Comparison of ENCODE assay signal across 1 cellular context in genomic region chr7:22193361-22194016, GRCh38.
A peak's percentile ranks its signal among the peaks of the same experiment; 100 is the strongest.
TF ChIP-seq lines count a peak whose summit lies in the region.

No MANE protein-coding gene starts in this region.

TF ChIP-seq in WTC11, 78 proteins besides CTCF, POLR2A, EP300 and RAD21 (continued from another document and continues in another):
- TF ChIP-seq KAT7 (CRISPR knock-in tag; IDR thresholded peaks at IDR 0.05; ENCODE audit: borderline replicate concordance): 0 out of 2 replicates have a peak, but pooled peaks have one; percentile 49
- no peak for TF ChIP-seq MYBL2 (CRISPR knock-in tag; IDR thresholded peaks at IDR 0.05)
- TF ChIP-seq ZNF396 (CRISPR knock-in tag; IDR thresholded peaks at IDR 0.05; ENCODE audit: borderline replicate concordance): no peak
- TF ChIP-seq ATF6 (CRISPR knock-in tag; IDR thresholded peaks at IDR 0.05): no peak
- TF ChIP-seq, protein P1, sequence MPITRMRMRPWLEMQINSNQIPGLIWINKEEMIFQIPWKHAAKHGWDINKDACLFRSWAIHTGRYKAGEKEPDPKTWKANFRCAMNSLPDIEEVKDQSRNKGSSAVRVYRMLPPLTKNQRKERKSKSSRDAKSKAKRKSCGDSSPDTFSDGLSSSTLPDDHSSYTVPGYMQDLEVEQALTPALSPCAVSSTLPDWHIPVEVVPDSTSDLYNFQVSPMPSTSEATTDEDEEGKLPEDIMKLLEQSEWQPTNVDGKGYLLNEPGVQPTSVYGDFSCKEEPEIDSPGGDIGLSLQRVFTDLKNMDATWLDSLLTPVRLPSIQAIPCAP (CRISPR knock-in tag; IDR thresholded peaks at IDR 0.05): no peak
- peak; percentile 72; the same call in 1 of the 2 replicates for TF ChIP-seq FOXK1 (CRISPR knock-in tag; IDR thresholded peaks at IDR 0.05)
- TF ChIP-seq, protein P2, sequence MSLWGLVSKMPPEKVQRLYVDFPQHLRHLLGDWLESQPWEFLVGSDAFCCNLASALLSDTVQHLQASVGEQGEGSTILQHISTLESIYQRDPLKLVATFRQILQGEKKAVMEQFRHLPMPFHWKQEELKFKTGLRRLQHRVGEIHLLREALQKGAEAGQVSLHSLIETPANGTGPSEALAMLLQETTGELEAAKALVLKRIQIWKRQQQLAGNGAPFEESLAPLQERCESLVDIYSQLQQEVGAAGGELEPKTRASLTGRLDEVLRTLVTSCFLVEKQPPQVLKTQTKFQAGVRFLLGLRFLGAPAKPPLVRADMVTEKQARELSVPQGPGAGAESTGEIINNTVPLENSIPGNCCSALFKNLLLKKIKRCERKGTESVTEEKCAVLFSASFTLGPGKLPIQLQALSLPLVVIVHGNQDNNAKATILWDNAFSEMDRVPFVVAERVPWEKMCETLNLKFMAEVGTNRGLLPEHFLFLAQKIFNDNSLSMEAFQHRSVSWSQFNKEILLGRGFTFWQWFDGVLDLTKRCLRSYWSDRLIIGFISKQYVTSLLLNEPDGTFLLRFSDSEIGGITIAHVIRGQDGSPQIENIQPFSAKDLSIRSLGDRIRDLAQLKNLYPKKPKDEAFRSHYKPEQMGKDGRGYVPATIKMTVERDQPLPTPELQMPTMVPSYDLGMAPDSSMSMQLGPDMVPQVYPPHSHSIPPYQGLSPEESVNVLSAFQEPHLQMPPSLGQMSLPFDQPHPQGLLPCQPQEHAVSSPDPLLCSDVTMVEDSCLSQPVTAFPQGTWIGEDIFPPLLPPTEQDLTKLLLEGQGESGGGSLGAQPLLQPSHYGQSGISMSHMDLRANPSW (CRISPR knock-in tag; conservative IDR thresholded peaks at IDR 0.05; ENCODE audit: low read depth): no peak
- TF ChIP-seq TEAD4 (CRISPR knock-in tag; IDR thresholded peaks at IDR 0.05): no peak
- TF ChIP-seq, protein P3, sequence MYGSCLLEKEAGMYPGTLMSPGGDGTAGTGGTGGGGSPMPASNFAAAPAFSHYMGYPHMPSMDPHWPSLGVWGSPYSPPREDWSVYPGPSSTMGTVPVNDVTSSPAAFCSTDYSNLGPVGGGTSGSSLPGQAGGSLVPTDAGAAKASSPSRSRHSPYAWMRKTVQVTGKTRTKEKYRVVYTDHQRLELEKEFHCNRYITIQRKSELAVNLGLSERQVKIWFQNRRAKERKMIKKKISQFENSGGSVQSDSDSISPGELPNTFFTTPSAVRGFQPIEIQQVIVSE (CRISPR knock-in tag; IDR thresholded peaks at IDR 0.05; ENCODE audit: borderline replicate concordance): no peak
- no peak for TF ChIP-seq ATF3 (CRISPR knock-in tag; conservative IDR thresholded peaks at IDR 0.05)
- no peak for TF ChIP-seq CREM (CRISPR knock-in tag; IDR thresholded peaks at IDR 0.05)
- TF ChIP-seq FOXP4 (CRISPR knock-in tag; IDR thresholded peaks at IDR 0.05): no peak; the same call in 1 of the 2 replicates
- 0 out of 2 replicates have a peak, but pooled peaks have one; percentile 15 for TF ChIP-seq SP1 (CRISPR knock-in tag; conservative IDR thresholded peaks at IDR 0.05)
- no peak for TF ChIP-seq SOX15 (CRISPR knock-in tag; IDR thresholded peaks at IDR 0.05)
- TF ChIP-seq CREB1 (CRISPR knock-in tag; IDR thresholded peaks at IDR 0.05): no peak
- TF ChIP-seq NFYB (CRISPR knock-in tag; conservative IDR thresholded peaks at IDR 0.05; ENCODE audit: low read depth): no peak
- TF ChIP-seq, protein P4, sequence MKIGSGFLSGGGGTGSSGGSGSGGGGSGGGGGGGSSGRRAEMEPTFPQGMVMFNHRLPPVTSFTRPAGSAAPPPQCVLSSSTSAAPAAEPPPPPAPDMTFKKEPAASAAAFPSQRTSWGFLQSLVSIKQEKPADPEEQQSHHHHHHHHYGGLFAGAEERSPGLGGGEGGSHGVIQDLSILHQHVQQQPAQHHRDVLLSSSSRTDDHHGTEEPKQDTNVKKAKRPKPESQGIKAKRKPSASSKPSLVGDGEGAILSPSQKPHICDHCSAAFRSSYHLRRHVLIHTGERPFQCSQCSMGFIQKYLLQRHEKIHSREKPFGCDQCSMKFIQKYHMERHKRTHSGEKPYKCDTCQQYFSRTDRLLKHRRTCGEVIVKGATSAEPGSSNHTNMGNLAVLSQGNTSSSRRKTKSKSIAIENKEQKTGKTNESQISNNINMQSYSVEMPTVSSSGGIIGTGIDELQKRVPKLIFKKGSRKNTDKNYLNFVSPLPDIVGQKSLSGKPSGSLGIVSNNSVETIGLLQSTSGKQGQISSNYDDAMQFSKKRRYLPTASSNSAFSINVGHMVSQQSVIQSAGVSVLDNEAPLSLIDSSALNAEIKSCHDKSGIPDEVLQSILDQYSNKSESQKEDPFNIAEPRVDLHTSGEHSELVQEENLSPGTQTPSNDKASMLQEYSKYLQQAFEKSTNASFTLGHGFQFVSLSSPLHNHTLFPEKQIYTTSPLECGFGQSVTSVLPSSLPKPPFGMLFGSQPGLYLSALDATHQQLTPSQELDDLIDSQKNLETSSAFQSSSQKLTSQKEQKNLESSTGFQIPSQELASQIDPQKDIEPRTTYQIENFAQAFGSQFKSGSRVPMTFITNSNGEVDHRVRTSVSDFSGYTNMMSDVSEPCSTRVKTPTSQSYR (CRISPR knock-in tag; IDR thresholded peaks at IDR 0.05): peak; percentile 75; the same call in 1 of the 2 replicates
- no peak for TF ChIP-seq ZNF232 (CRISPR knock-in tag; IDR thresholded peaks at IDR 0.05)
- no peak for TF ChIP-seq ERG (CRISPR knock-in tag; IDR thresholded peaks at IDR 0.05)
- TF ChIP-seq EMX1 (CRISPR knock-in tag; IDR thresholded peaks at IDR 0.05): no peak
- TF ChIP-seq, protein P5, sequence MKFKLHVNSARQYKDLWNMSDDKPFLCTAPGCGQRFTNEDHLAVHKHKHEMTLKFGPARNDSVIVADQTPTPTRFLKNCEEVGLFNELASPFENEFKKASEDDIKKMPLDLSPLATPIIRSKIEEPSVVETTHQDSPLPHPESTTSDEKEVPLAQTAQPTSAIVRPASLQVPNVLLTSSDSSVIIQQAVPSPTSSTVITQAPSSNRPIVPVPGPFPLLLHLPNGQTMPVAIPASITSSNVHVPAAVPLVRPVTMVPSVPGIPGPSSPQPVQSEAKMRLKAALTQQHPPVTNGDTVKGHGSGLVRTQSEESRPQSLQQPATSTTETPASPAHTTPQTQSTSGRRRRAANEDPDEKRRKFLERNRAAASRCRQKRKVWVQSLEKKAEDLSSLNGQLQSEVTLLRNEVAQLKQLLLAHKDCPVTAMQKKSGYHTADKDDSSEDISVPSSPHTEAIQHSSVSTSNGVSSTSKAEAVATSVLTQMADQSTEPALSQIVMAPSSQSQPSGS (CRISPR knock-in tag; IDR thresholded peaks at IDR 0.05; ENCODE audit: borderline replicate concordance, low read depth): no peak
- TF ChIP-seq ZNF263 (CRISPR knock-in tag; IDR thresholded peaks at IDR 0.05; ENCODE audit: low read depth): no peak
- no peak for TF ChIP-seq SMAD3 (CRISPR knock-in tag; IDR thresholded peaks at IDR 0.05; ENCODE audit: borderline replicate concordance)
- TF ChIP-seq ESRRA (CRISPR knock-in tag; IDR thresholded peaks at IDR 0.05; ENCODE audit: borderline replicate concordance): no peak
- no peak for TF ChIP-seq MXD4 (CRISPR knock-in tag; IDR thresholded peaks at IDR 0.05; ENCODE audit: borderline replicate concordance)
- TF ChIP-seq ETV6 (CRISPR knock-in tag; IDR thresholded peaks at IDR 0.05): 0 out of 2 replicates have a peak, but pooled peaks have one; percentile 84
- no peak for TF ChIP-seq NR2C2 (CRISPR knock-in tag; IDR thresholded peaks at IDR 0.05)
- no peak for TF ChIP-seq RELA (CRISPR knock-in tag; IDR thresholded peaks at IDR 0.05; ENCODE audit: borderline replicate concordance)
- no peak for TF ChIP-seq NFE2L1 (CRISPR knock-in tag; IDR thresholded peaks at IDR 0.05)
- TF ChIP-seq FOXJ3 (CRISPR knock-in tag; IDR thresholded peaks at IDR 0.05; ENCODE audit: borderline replicate concordance): no peak
- 0 out of 2 replicates have a peak, but pooled peaks have one; percentile 41 for TF ChIP-seq ZBTB21 (CRISPR knock-in tag; IDR thresholded peaks at IDR 0.05; ENCODE audit: borderline replicate concordance)
- no peak for TF ChIP-seq PRDM15 (CRISPR knock-in tag; IDR thresholded peaks at IDR 0.05)
- no peak for TF ChIP-seq CBFB (CRISPR knock-in tag; IDR thresholded peaks at IDR 0.05; ENCODE audit: low read depth)
- TF ChIP-seq, protein P6, sequence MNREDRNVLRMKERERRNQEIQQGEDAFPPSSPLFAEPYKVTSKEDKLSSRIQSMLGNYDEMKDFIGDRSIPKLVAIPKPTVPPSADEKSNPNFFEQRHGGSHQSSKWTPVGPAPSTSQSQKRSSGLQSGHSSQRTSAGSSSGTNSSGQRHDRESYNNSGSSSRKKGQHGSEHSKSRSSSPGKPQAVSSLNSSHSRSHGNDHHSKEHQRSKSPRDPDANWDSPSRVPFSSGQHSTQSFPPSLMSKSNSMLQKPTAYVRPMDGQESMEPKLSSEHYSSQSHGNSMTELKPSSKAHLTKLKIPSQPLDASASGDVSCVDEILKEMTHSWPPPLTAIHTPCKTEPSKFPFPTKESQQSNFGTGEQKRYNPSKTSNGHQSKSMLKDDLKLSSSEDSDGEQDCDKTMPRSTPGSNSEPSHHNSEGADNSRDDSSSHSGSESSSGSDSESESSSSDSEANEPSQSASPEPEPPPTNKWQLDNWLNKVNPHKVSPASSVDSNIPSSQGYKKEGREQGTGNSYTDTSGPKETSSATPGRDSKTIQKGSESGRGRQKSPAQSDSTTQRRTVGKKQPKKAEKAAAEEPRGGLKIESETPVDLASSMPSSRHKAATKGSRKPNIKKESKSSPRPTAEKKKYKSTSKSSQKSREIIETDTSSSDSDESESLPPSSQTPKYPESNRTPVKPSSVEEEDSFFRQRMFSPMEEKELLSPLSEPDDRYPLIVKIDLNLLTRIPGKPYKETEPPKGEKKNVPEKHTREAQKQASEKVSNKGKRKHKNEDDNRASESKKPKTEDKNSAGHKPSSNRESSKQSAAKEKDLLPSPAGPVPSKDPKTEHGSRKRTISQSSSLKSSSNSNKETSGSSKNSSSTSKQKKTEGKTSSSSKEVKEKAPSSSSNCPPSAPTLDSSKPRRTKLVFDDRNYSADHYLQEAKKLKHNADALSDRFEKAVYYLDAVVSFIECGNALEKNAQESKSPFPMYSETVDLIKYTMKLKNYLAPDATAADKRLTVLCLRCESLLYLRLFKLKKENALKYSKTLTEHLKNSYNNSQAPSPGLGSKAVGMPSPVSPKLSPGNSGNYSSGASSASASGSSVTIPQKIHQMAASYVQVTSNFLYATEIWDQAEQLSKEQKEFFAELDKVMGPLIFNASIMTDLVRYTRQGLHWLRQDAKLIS (CRISPR knock-in tag; IDR thresholded peaks at IDR 0.05; ENCODE audit: borderline replicate concordance): no peak
- no peak for TF ChIP-seq GRHL2 (CRISPR knock-in tag; IDR thresholded peaks at IDR 0.05; ENCODE audit: insufficient replicate concordance, severe bottlenecking)
- TF ChIP-seq TEAD1 (CRISPR knock-in tag; IDR thresholded peaks at IDR 0.05): peak; percentile 59; the same call in 1 of the 2 replicates
